Comparison of ENCODE assay signal across 8 cellular contexts in genomic region chr12:101696477-101697196, GRCh38. TPM values are rescaled to one million over a fixed set of nuclear protein-coding genes. Genes with fewer than 3 reads are reported as not detected.
DNase-seq lines count a peak whose midpoint lies in the region; ATAC-seq and TF ChIP-seq lines count a peak whose summit lies in the region.

No MANE protein-coding gene starts in this region.

- H3K9ac ChIP-seq in iPS-20b (ENCODE audit: low read depth, low read length), result peak overlapping the region; percentile 76; the same call in 1 of the 2 replicates

- H3K79me2 ChIP-seq in GM23338 (replicated peaks; ENCODE audit: insufficient read depth), result peaks cover 30% of the 10 kb centered on the region

- H3K4me3 ChIP-seq in GM23338 (peak overlapping the region; percentile 95), astrocyte of the spinal cord (ENCODE audit: low read depth, low read length) (peak overlapping the region; percentile 74), iPS-20b (ENCODE audit: low read length) (peak overlapping the region; percentile 89), skin epidermis (peak overlapping the region; percentile 53 to 88 (median 81))

- no peaks in the 10 kb centered on the region for H3K9me3 ChIP-seq in iPS-20b (ENCODE audit: insufficient read depth, low read depth, low read length)

- 0 out of 2 replicates have a peak, but pooled peaks cover 2% of the 10 kb centered on the region for H4K20me1 ChIP-seq in GM23338 (replicated peaks; ENCODE audit: insufficient read depth)

- H3K36me3 Mint-ChIP-seq in GM23338 (ENCODE audit: low read depth), result no peaks in the 10 kb centered on the region

- H3K36me3 ChIP-seq in GM23338 (ENCODE audit: insufficient read depth) (no peaks in the 10 kb centered on the region), iPS-20b (ENCODE audit: insufficient read depth, low read depth, low read length) (no peaks in the 10 kb centered on the region)

- CTCF ChIA-PET in HEK293T (lab: Yijun Ruan, JAX), result no interaction called here

- peaks cover 29% of the 10 kb centered on the region for H3K27me3 ChIP-seq in GM23338 (ENCODE audit: insufficient read depth)
- peaks cover 33% of the 10 kb centered on the region for H3K27me3 ChIP-seq in iPS-20b (ENCODE audit: insufficient read depth, low read length)

- peaks cover 18% of the 10 kb centered on the region; the same call in 1 of the 2 replicates for H3K4me1 ChIP-seq in GM23338 (ENCODE audit: insufficient read depth)
- H3K4me1 ChIP-seq in iPS-20b (ENCODE audit: insufficient read depth, low read length), result peaks cover 3% of the 10 kb centered on the region; the same call in 1 of the 2 replicates

- H2AFZ ChIP-seq in GM23338, result peak overlapping the region; percentile 100

- H3K9me2 ChIP-seq in GM23338 (ENCODE audit: insufficient read depth), result no peaks in the 10 kb centered on the region

- peaks cover 21% of the 10 kb centered on the region for H3K4me1 Mint-ChIP-seq in GM23338

- ATAC-seq in GM23338, result no peak; the same call in 1 of the 3 replicates

- peak; percentile 96 for DNase-seq in GF-D8 (lab: John Stamatoyannopoulos, UW)
- DNase-seq in GM23338 (ENCODE audit: low spot score), result peak; percentile 8
- peak; percentile 41 for DNase-seq in NCI-H82 treated with DMSO at 0.1 percent for 48 hours (lab: John Stamatoyannopoulos, UW; ENCODE audit: unreplicated experiment)
- DNase-seq in astrocyte of the spinal cord (ENCODE audit: low read depth, low spot score), result no peak
- no peak for DNase-seq in activated gamma-delta T cell treated with Interleukin-2 at 50 U/mL for 16 hours
- no peak for DNase-seq in HEK293T (ENCODE audit: extremely low spot score)

- TF ChIP-seq CTCF in GM23338 (conservative IDR thresholded peaks at IDR 0.05; ENCODE audit: low read depth in 2 of 2), result no peak
- TF ChIP-seq CTCF in astrocyte of the spinal cord (IDR thresholded peaks at IDR 0.05; ENCODE audit: low read depth, low read length), result no peak

- peaks cover 22% of the 10 kb centered on the region for H3K27me3 Mint-ChIP-seq in GM23338 (ENCODE audit: insufficient read depth, low read depth, poor library complexity)

- H3K9me3 Mint-ChIP-seq in GM23338, result no peaks in the 10 kb centered on the region; the same call in 2 of the 3 replicates

- H3K27ac ChIP-seq in GM23338 (ENCODE audit: low read depth) (no peak overlapping the region), iPS-20b (ENCODE audit: low read length) (no peak overlapping the region), skin epidermis (peak overlapping the region in 19 of 21 experiments; percentile 61 to 94 (median 84))

- 0 out of 2 replicates have a peak, but pooled peaks cover 4% of the 10 kb centered on the region for H3F3A ChIP-seq in GM23338 (replicated peaks; ENCODE audit: low read depth)

- peak overlapping the region; percentile 89 for H3K4me3 Mint-ChIP-seq in GM23338

- H3K4me2 ChIP-seq in GM23338, result peak overlapping the region; percentile 98

- in situ Hi-C loops in astrocyte of the spinal cord (cut with HindIII; ENCODE audit: low sequenced_read_pairs), result no loop called here

- H3K27ac Mint-ChIP-seq in GM23338, result no peak overlapping the region; the same call in 1 of the 2 replicates

- POLR2A ChIA-PET in HEK293T (lab: Yijun Ruan, JAX), result interaction anchor here (0.8 kb wide), 2 partner anchors 10 to 18 kb away, joined by 3 to 4 read pairs; no protein-coding TSS in a partner anchor

TF ChIP-seq in GM23338, 12 proteins besides CTCF, POLR2A, EP300 and RAD21:
- TF ChIP-seq STAT1 (IDR thresholded peaks at IDR 0.05; ENCODE audit: unreplicated experiment) (no peak), POLR2AphosphoS5 (IDR thresholded peaks at IDR 0.05; ENCODE audit: low read depth) (no peak), EZH2phosphoT487 (IDR thresholded peaks at IDR 0.05; ENCODE audit: unreplicated experiment) (no peak), EZH2 (IDR thresholded peaks at IDR 0.05; ENCODE audit: low read depth, unreplicated experiment) (peak; percentile 39)

TF ChIP-seq in HEK293T, 16 proteins besides CTCF, POLR2A, EP300 and RAD21:
- TF ChIP-seq LEF1 (IDR thresholded peaks at IDR 0.05; ENCODE audit: borderline replicate concordance), result no peak
- TF ChIP-seq SP1 (IDR thresholded peaks at IDR 0.05), result no peak
- TF ChIP-seq BHLHE40 (IDR thresholded peaks at IDR 0.05; ENCODE audit: borderline replicate concordance), result no peak
- no peak for TF ChIP-seq FOXM1 (IDR thresholded peaks at IDR 0.05; ENCODE audit: borderline replicate concordance)
- TF ChIP-seq L3MBTL2 (conservative IDR thresholded peaks at IDR 0.05), result no peak
- no peak for TF ChIP-seq NFRKB (IDR thresholded peaks at IDR 0.05)
- no peak for TF ChIP-seq HDGF (IDR thresholded peaks at IDR 0.05; ENCODE audit: borderline replicate concordance)
- TF ChIP-seq ARNT (IDR thresholded peaks at IDR 0.05), result no peak
- TF ChIP-seq ELF4 (IDR thresholded peaks at IDR 0.05), result no peak
- no peak for TF ChIP-seq SUZ12 (IDR thresholded peaks at IDR 0.05)
- no peak for TF ChIP-seq ZNF384 (IDR thresholded peaks at IDR 0.05)

RNA-seq across cellular contexts. Expression of gene CHPT1, which starts 0.8 kb away (rescaled TPM):
- total RNA-seq in GM23338 (2014; rRNA removed; shearing (Covaris generic)), result 23.0 and 42.6 TPM in 2 replicates
- polyA plus RNA-seq in GM23338 (2016; fragmentation: Nextera tagmentation; extraction: Ambion mirVana), result 22.2 and 24.1 TPM in 2 replicates

RNA-seq across cellular contexts. Expression of gene SYCP3, which starts 42.6 kb away (rescaled TPM):
- 0.07 TPM in 1 of 2 replicates, not detected in the other for total RNA-seq in GM23338 (2014; rRNA removed; shearing (Covaris generic))
- 1.5 TPM in 2 replicates for polyA plus RNA-seq in GM23338 (2016; fragmentation: Nextera tagmentation; extraction: Ambion mirVana)

Comparison
In these comparisons a context has a peak if more than half of its experiments do, and no peak if none do; other contexts are left out.
1. DNase-seq: peak in GF-D8 (single experiment), GM23338 (single experiment) and NCI-H82 treated with DMSO at 0.1 percent for 48 hours (single experiment); none in astrocyte of the spinal cord (single experiment), activated gamma-delta T cell treated with Interleukin-2 at 50 U/mL for 16 hours (single experiment) and HEK293T (single experiment).
2. H3K27ac ChIP-seq: peak in skin epidermis (19 of 21); none in GM23338 (single experiment) and iPS-20b (single experiment).
3. Peak in every context shown above with its lines, with median percentiles within 50 percentile points of each other: H3K4me3 ChIP-seq.